In the genomic region with DNA sequence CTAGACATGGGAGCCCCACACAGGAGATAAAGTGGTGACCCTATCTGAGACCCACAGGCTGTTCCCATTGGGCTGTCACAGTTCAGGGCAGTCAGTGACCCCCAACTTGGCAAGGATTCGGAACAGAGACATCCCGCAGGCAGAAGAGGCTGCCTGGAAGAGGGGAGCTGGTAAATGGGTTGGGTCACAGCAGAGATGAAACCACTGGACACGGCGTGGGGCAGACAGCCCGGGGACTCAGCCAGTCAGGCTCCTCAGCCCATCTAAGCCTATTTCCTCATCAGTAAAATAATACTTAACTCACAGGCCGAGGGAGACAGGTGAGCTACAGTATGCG, we compare ENCODE assay signal across 8 cellular contexts. TPM values are rescaled to one million over a fixed set of nuclear protein-coding genes. Genes with fewer than 3 reads are reported as not detected.
DNase-seq lines count a peak whose midpoint lies in the region; ATAC-seq, FAIRE-seq and TF ChIP-seq lines count a peak whose summit lies in the region.

No MANE protein-coding gene starts in this region.

- H3K4me1 Mint-ChIP-seq in activated T-helper 1 cell treated with anti-CD3 and anti-CD28 coated beads, Interleukin-12 subunit alpha, Interleukin-12 subunit beta, Interleukin-2, Interleukin-4 antibody, amounts not matched to agents 30 ng/mL and 10 ng/mL and 1 ng/mL, durations not matched to agents 14 hours and 24 hours and 36 hours (ENCODE audit: low read depth), result peaks cover 47% of the 10 kb centered on the region

- ATAC-seq in A549 (no peak), HG03097 (IDR thresholded peaks at IDR 0.05; ENCODE audit: low FRiP score, unreplicated experiment) (no peak)

- H3K27me3 ChIP-seq in H7 (ENCODE audit: control insufficient read depth, insufficient read depth, low read length) (no peaks in the 10 kb centered on the region), keratinocyte (ENCODE audit: control insufficient read depth, extremely low read depth, insufficient read depth, low read length) (peaks cover 4% of the 10 kb centered on the region)

- 82% methylated on average over 7 of the region's 7 CpGs for WGBS in A549 (ENCODE audit: missing lambda C conversion rate)

- TF ChIP-seq RAD21 in A549 (conservative IDR thresholded peaks at IDR 0.05 in 1 of 2, IDR thresholded peaks at IDR 0.05 in 1 of 2), result no peak

- no peak overlapping the region for H2AFZ ChIP-seq in keratinocyte (ENCODE audit: control insufficient read depth, low read length)

- H3K9me3 Mint-ChIP-seq in activated T-helper 1 cell treated with anti-CD3 and anti-CD28 coated beads, Interleukin-12 subunit alpha, Interleukin-12 subunit beta, Interleukin-2, Interleukin-4 antibody, amounts not matched to agents 30 ng/mL and 10 ng/mL and 1 ng/mL, durations not matched to agents 14 hours and 24 hours and 36 hours, result no peaks in the 10 kb centered on the region

- H3K4me1 ChIP-seq in A549 (peaks cover 23% of the 10 kb centered on the region), keratinocyte (ENCODE audit: control insufficient read depth, extremely low read depth, insufficient read depth, low read length) (peaks cover 16% of the 10 kb centered on the region)

- CTCF ChIA-PET in A549 (lab: Yijun Ruan, JAX), result interaction anchor here (1.0 to 2.1 kb wide), 6 partner anchors 9 to 648 kb away, joined by 3 to 10 read pairs (median 6); no protein-coding TSS in a partner anchor

- no peak overlapping the region for H3K27ac Mint-ChIP-seq in activated T-helper 1 cell treated with anti-CD3 and anti-CD28 coated beads, Interleukin-12 subunit alpha, Interleukin-12 subunit beta, Interleukin-2, Interleukin-4 antibody, amounts not matched to agents 30 ng/mL and 10 ng/mL and 1 ng/mL, durations not matched to agents 14 hours and 24 hours and 36 hours

- peaks cover 58% of the 10 kb centered on the region for H3K79me2 ChIP-seq in keratinocyte (ENCODE audit: control insufficient read depth, insufficient read depth, low read length)

- TF ChIP-seq EP300 in A549 (IDR thresholded peaks at IDR 0.05), result no peak

- intact Hi-C loops in activated T-helper 1 cell treated with anti-CD3 and anti-CD28 coated beads, Interleukin-12 subunit alpha, Interleukin-12 subunit beta, Interleukin-2, Interleukin-4 antibody, amounts not matched to agents 30 ng/mL and 10 ng/mL and 1 ng/mL, durations not matched to agents 14 hours and 24 hours and 36 hours (cut with micrococcal nuclease), result loop anchor here (2.0 kb wide), 2 partner anchors 19 to 933 kb away; a partner anchor contains a TSS

- H3K36me3 Mint-ChIP-seq in activated T-helper 1 cell treated with anti-CD3 and anti-CD28 coated beads, Interleukin-12 subunit alpha, Interleukin-12 subunit beta, Interleukin-2, Interleukin-4 antibody, amounts not matched to agents 30 ng/mL and 10 ng/mL and 1 ng/mL, durations not matched to agents 14 hours and 24 hours and 36 hours (ENCODE audit: low read depth), result peaks cover 19% of the 10 kb centered on the region

- dilution Hi-C loops in keratinocyte (cut with MboI; ENCODE audit: extremely low pct_ligation_motif_present, low sequenced_read_pairs), result no loop called here

- TF ChIP-seq POLR2A in A549 (IDR thresholded peaks at IDR 0.05; ENCODE audit: low read length), result no peak

- peak overlapping the region in 1 of 2 experiments; percentile 94; a peak in 3 of 6 replicates for H3K27ac ChIP-seq in A549
- H3K27ac ChIP-seq in keratinocyte (ENCODE audit: control insufficient read depth, insufficient read depth, low read length), result peak overlapping the region; percentile 87

- TF ChIP-seq CTCF in A549 (IDR thresholded peaks at IDR 0.05) (no peak), keratinocyte (optimal IDR thresholded peaks at IDR 0.05 in 1 of 3, IDR thresholded peaks at IDR 0.05 in 1 of 3, conservative IDR thresholded peaks at IDR 0.05 in 1 of 3; ENCODE audit: extremely low read depth in 1 of 3, insufficient read depth in 2 of 3, low read length in 3 of 3) (no peak)

- H3K9me1 ChIP-seq in keratinocyte (ENCODE audit: control insufficient read depth, extremely low read depth, insufficient read depth, low read length), result peaks cover 2% of the 10 kb centered on the region

- POLR2A ChIA-PET in A549 (lab: Yijun Ruan, JAX), result interaction anchor here (0.6 to 2.7 kb wide), 2 partner anchors 50 to 163 kb away, joined by 6 to 12 read pairs; a partner anchor contains a TSS

- DNase-seq in A549 (ENCODE audit: low read depth in 1 of 2, low spot score in 1 of 2) (no peak), H7 (no peak), keratinocyte (ENCODE audit: low read depth, low spot score) (no peak), anterior cingulate cortex (lab: John Stamatoyannopoulos, UW) (no peak), GOT3 (lab: John Stamatoyannopoulos, UW) (no peak), T-helper 9 cell (no peak)
- DNase-seq in activated T-helper 1 cell treated with anti-CD3 and anti-CD28 coated beads, Interleukin-12 subunit alpha, Interleukin-12 subunit beta, Interleukin-2, Interleukin-4 antibody, amounts not matched to agents 30 ng/mL and 10 ng/mL and 1 ng/mL, durations not matched to agents 14 hours and 24 hours and 36 hours (ENCODE audit: low spot score), result no peak

- peak overlapping the region; percentile 80 for H3K4me2 ChIP-seq in A549
- H3K4me2 ChIP-seq in keratinocyte (ENCODE audit: control insufficient read depth, extremely low read depth, insufficient read depth, low read depth, low read length), result peak overlapping the region; percentile 98

- no peaks in the 10 kb centered on the region for H3K27me3 Mint-ChIP-seq in activated T-helper 1 cell treated with anti-CD3 and anti-CD28 coated beads, Interleukin-12 subunit alpha, Interleukin-12 subunit beta, Interleukin-2, Interleukin-4 antibody, amounts not matched to agents 30 ng/mL and 10 ng/mL and 1 ng/mL, durations not matched to agents 14 hours and 24 hours and 36 hours (ENCODE audit: insufficient read depth)

- FAIRE-seq in A549 (lab: Jason Lieb, UNC), result no peak
- no peak for FAIRE-seq in keratinocyte (lab: Jason Lieb, UNC)

- H3K4me3 ChIP-seq in A549 (peak overlapping the region; percentile 67; the same call in 2 of the 3 replicates), H7 (ENCODE audit: insufficient read depth, low read depth, low read length) (peak overlapping the region; percentile 85; the same call in 1 of the 2 replicates), keratinocyte (ENCODE audit: control insufficient read depth in 2 of 3, extremely low read depth in 1 of 3, insufficient read depth in 2 of 3, low read depth in 1 of 3, low read length in 3 of 3) (peak overlapping the region in 2 of 3 experiments; percentile 67 to 81)

- peaks cover 10% of the 10 kb centered on the region for H4K20me1 ChIP-seq in keratinocyte (ENCODE audit: control insufficient read depth, extremely low read depth, insufficient read depth, low read length)

- H3K9me3 ChIP-seq in A549, result no peaks in the 10 kb centered on the region
- no peaks in the 10 kb centered on the region for H3K9me3 ChIP-seq in keratinocyte (ENCODE audit: control insufficient read depth, low read depth, low read length)

- H3K9ac ChIP-seq in keratinocyte (ENCODE audit: control insufficient read depth, extremely low read depth, insufficient read depth, low read length), result peak overlapping the region; percentile 95

- no peaks in the 10 kb centered on the region; the same call in 1 of the 2 replicates for H3K36me3 ChIP-seq in H7 (replicated peaks; ENCODE audit: control insufficient read depth, insufficient read depth, low read length)
- H3K36me3 ChIP-seq in keratinocyte (ENCODE audit: control insufficient read depth in 2 of 2, extremely low read depth in 1 of 2, insufficient read depth in 2 of 2, low read length in 2 of 2), result peaks cover 0 to 3% of the 10 kb centered on the region in 2 experiments

- peak overlapping the region; percentile 87 for H3K4me3 Mint-ChIP-seq in activated T-helper 1 cell treated with anti-CD3 and anti-CD28 coated beads, Interleukin-12 subunit alpha, Interleukin-12 subunit beta, Interleukin-2, Interleukin-4 antibody, amounts not matched to agents 30 ng/mL and 10 ng/mL and 1 ng/mL, durations not matched to agents 14 hours and 24 hours and 36 hours

RNA-seq across cellular contexts. Expression of a gene that starts 1.8 kb away (rescaled TPM):
- polyA plus RNA-seq in A549 (2011; rRNA removed), result 47.5 and 58.0 TPM in 2 replicates
- polyA plus RNA-seq in A549 (2012; cell fraction: cytosol; rRNA removed), result 87.7 and 149 TPM in 2 replicates
- polyA plus RNA-seq in A549 (2012; cell fraction: nucleus; rRNA removed), result 166 and 173 TPM in 2 replicates
- polyA plus RNA-seq in A549 (2017; fragmentation: RNase III; extraction: RNeasy Plus Mini Kit Qiagen cat#74134 plus additional on column Dnase treatment), result 69.5 to 74.0 TPM (median 69.7 TPM) in 3 replicates
- 124 and 139 TPM in 2 replicates for polyA minus RNA-seq in A549 (2011; rRNA and poly(A)+ RNA removed)
- 32.5 and 33.7 TPM in 2 replicates for total RNA-seq in H7 (2014; rRNA removed; shearing (Covaris generic))
- 95.3 and 98.3 TPM in 2 replicates for total RNA-seq in activated T-helper 1 cell treated with anti-CD3 and anti-CD28 coated beads, Interleukin-12 subunit alpha, Interleukin-12 subunit beta, Interleukin-2, Interleukin-4 antibody, amounts not matched to agents 30 ng/mL and 10 ng/mL and 1 ng/mL, durations not matched to agents 14 hours and 24 hours and 36 hours
- 26.7 to 36.3 TPM (median 33.0 TPM) in 3 replicates for polyA plus RNA-seq in keratinocyte
- polyA plus RNA-seq in keratinocyte (2011; ENCODE audit: low read depth), result 2.1 TPM
- polyA plus RNA-seq in keratinocyte (2011; cell fraction: cytosol; rRNA removed), result 24.3 and 28.5 TPM in 2 replicates
- 32.5 and 39.6 TPM in 2 replicates for polyA plus RNA-seq in keratinocyte (2011; cell fraction: nucleus; rRNA removed)
- polyA plus RNA-seq in keratinocyte (2012; ENCODE audit: low replicate concordance), result 9.9 and 25.7 TPM in 2 replicates
- polyA minus RNA-seq in keratinocyte, result 71.0 to 78.4 TPM (median 78.2 TPM) in 3 replicates
- 29.2 TPM for polyA minus RNA-seq in keratinocyte (2011; cell fraction: cytosol; rRNA and poly(A)+ RNA removed)
- polyA minus RNA-seq in keratinocyte (2011; cell fraction: nucleus; rRNA and poly(A)+ RNA removed), result 20.3 and 20.9 TPM in 2 replicates

RNA-seq across cellular contexts. Expression of a gene that starts 22.6 kb away (rescaled TPM):
- 10.4 and 18.2 TPM in 2 replicates for polyA plus RNA-seq in A549 (2011; rRNA removed)
- 4.7 and 6.3 TPM in 2 replicates for polyA plus RNA-seq in A549 (2012; cell fraction: cytosol; rRNA removed)
- 16.2 and 20.8 TPM in 2 replicates for polyA plus RNA-seq in A549 (2012; cell fraction: nucleus; rRNA removed)
- 11.0 to 13.8 TPM (median 12.1 TPM) in 3 replicates for polyA plus RNA-seq in A549 (2017; fragmentation: RNase III; extraction: RNeasy Plus Mini Kit Qiagen cat#74134 plus additional on column Dnase treatment)
- polyA minus RNA-seq in A549 (2011; rRNA and poly(A)+ RNA removed), result 3.2 and 3.8 TPM in 2 replicates
- total RNA-seq in H7 (2014; rRNA removed; shearing (Covaris generic)), result 5.6 and 7.4 TPM in 2 replicates
- 12.1 and 13.1 TPM in 2 replicates for total RNA-seq in activated T-helper 1 cell treated with anti-CD3 and anti-CD28 coated beads, Interleukin-12 subunit alpha, Interleukin-12 subunit beta, Interleukin-2, Interleukin-4 antibody, amounts not matched to agents 30 ng/mL and 10 ng/mL and 1 ng/mL, durations not matched to agents 14 hours and 24 hours and 36 hours
- 3.0 to 7.0 TPM (median 3.3 TPM) in 3 replicates for polyA plus RNA-seq in keratinocyte
- polyA plus RNA-seq in keratinocyte (2011; ENCODE audit: low read depth), result 5.4 TPM
- 2.7 and 2.8 TPM in 2 replicates for polyA plus RNA-seq in keratinocyte (2011; cell fraction: cytosol; rRNA removed)
- polyA plus RNA-seq in keratinocyte (2011; cell fraction: nucleus; rRNA removed), result 8.1 and 11.7 TPM in 2 replicates
- 5.1 and 5.4 TPM in 2 replicates for polyA plus RNA-seq in keratinocyte (2012; ENCODE audit: low replicate concordance)
- polyA minus RNA-seq in keratinocyte, result 0.53 to 3.1 TPM (median 1.2 TPM) in 3 replicates
- not detected for polyA minus RNA-seq in keratinocyte (2011; cell fraction: cytosol; rRNA and poly(A)+ RNA removed)
- 1.7 and 2.6 TPM in 2 replicates for polyA minus RNA-seq in keratinocyte (2011; cell fraction: nucleus; rRNA and poly(A)+ RNA removed)

RNA-seq across cellular contexts. Expression of a gene that starts 49.8 kb away (rescaled TPM):
- polyA plus RNA-seq in A549 (2011; rRNA removed) (59.1 and 103 TPM in 2 replicates), A549 (2017; fragmentation: RNase III; extraction: RNeasy Plus Mini Kit Qiagen cat#74134 plus additional on column Dnase treatment) (18.4 to 19.7 TPM (median 19.5 TPM) in 3 replicates), keratinocyte (52.5 to 153 TPM (median 92.6 TPM) in 3 replicates)
- 13.8 and 19.7 TPM in 2 replicates for polyA plus RNA-seq in A549 (2012; cell fraction: cytosol; rRNA removed)
- 6.6 and 7.9 TPM in 2 replicates for polyA plus RNA-seq in A549 (2012; cell fraction: nucleus; rRNA removed)
- polyA minus RNA-seq in A549 (2011; rRNA and poly(A)+ RNA removed), result 242 and 289 TPM in 2 replicates
- 78.4 and 91.7 TPM in 2 replicates for total RNA-seq in H7 (2014; rRNA removed; shearing (Covaris generic))
- 42.8 and 49.4 TPM in 2 replicates for total RNA-seq in activated T-helper 1 cell treated with anti-CD3 and anti-CD28 coated beads, Interleukin-12 subunit alpha, Interleukin-12 subunit beta, Interleukin-2, Interleukin-4 antibody, amounts not matched to agents 30 ng/mL and 10 ng/mL and 1 ng/mL, durations not matched to agents 14 hours and 24 hours and 36 hours
- 36.9 TPM for polyA plus RNA-seq in keratinocyte (2011; ENCODE audit: low read depth)
- 32.6 and 67.4 TPM in 2 replicates for polyA plus RNA-seq in keratinocyte (2011; cell fraction: cytosol; rRNA removed)
- 73.6 and 78.6 TPM in 2 replicates for polyA plus RNA-seq in keratinocyte (2011; cell fraction: nucleus; rRNA removed)
- polyA plus RNA-seq in keratinocyte (2012; ENCODE audit: low replicate concordance), result 29.3 and 55.3 TPM in 2 replicates
- 141 to 498 TPM (median 410 TPM) in 3 replicates for polyA minus RNA-seq in keratinocyte
- 115 TPM for polyA minus RNA-seq in keratinocyte (2011; cell fraction: cytosol; rRNA and poly(A)+ RNA removed)
- polyA minus RNA-seq in keratinocyte (2011; cell fraction: nucleus; rRNA and poly(A)+ RNA removed), result 108 and 265 TPM in 2 replicates
